ENCODE assay signal across 12 cellular contexts in the genomic region with DNA sequence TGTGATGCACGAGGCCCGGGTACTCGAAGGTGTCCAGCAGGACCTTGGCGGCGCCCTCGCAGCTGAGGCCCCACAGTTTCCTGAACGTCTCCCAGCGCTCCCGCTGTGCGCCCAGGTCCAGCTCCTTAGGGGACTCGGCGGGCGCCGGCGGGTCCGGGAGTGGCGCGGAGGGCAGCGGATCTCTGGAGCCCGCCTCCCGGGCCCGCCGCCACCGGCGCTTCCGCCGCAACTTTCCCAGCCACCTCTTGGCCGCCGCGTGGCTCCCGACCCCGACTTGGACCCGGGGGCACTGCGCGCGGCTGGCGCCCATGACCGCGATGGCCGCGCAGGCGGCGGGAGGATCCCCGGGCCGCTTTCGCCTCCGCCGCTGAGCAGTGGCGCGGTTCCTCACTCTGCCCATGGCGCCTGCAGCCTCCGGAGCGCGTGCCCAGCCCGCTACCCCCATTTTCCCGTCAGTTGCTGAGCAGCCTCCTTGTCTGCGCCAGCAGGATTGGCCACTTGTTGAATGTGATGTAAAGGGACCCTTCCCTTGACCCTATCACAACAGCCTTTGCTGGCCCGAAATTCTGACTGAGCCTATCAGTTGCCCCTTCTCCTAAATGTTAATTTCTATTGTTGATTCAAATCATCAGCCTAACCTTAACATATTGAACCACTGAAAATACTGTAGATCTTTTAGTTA. TPM values are rescaled to one million over a fixed set of nuclear protein-coding genes. Genes with fewer than 3 reads are reported as not detected.
A peak's percentile ranks its signal among the peaks of the same experiment; 100 is the strongest.
DNase-seq lines count a peak whose midpoint lies in the region; ATAC-seq and TF ChIP-seq lines count a peak whose summit lies in the region.
"Not testable (repeated sequence)": the region's sequence is repeated elsewhere in the genome, so short reads cannot be mapped to it uniquely, and the experiment has no call there.
"Had no signal": no experiment of that assay in that cellular context is flagged by ENCODE, and none has a peak within 500 bp of the region (broad histone marks: within the 10 kb centered on the region; RNA-seq: fewer than 3 reads in every experiment).

A gene (minus strand): TSS at position 439 of the 682 bp plus-strand sequence. CDS start 39 bp downstream, at position 400.

- peaks cover 0 to 89% (median 33%) of the 10 kb centered on the region in 45 donors for H3K27me3 ChIP-seq in dorsolateral prefrontal cortex
- H3K27me3 ChIP-seq in iPS-18a (ENCODE audit: control insufficient read depth, insufficient read depth, low read length), result not testable (repeated sequence)

- DNase-seq in CD14-positive monocyte (ENCODE audit: low spot score); activated T-helper 2 cell treated with anti-CD3 and anti-CD28 coated beads, Interferon-gamma antibody, Interleukin-2, Interleukin-4, amounts not matched to agents 10 μg/mL and 5 μg/mL and 100 μg/mL, durations not matched to agents 14 hours and 24 hours and 36 hours (ENCODE audit: low spot score); stimulated activated naive B cell treated with anti-CD40 and anti-IgM and Interleukin-4, amounts not matched to agents 10 μg/mL and 1 μg/mL and 100 μg/mL, for 72 hours: not testable (repeated sequence)
- DNase-seq in Kasumi-1 (lab: John Stamatoyannopoulos, UW) (peak; percentile 3 to 12), SW480 (ENCODE audit: low spot score) (peak; percentile 8), dorsolateral prefrontal cortex (peak in 2 of 10 donors; percentile 11 to 33), neural crest cell (ENCODE audit: low read depth, low spot score) (peak; percentile 13)

- not testable (repeated sequence) for H3K36me3 Mint-ChIP-seq in CD14-positive monocyte; activated T-helper 2 cell treated with anti-CD3 and anti-CD28 coated beads, Interferon-gamma antibody, Interleukin-2, Interleukin-4, amounts not matched to agents 10 μg/mL and 5 μg/mL and 100 μg/mL, durations not matched to agents 14 hours and 24 hours and 36 hours (ENCODE audit: low read depth); stimulated activated naive B cell treated with anti-CD40 and anti-IgM and Interleukin-4, amounts not matched to agents 10 μg/mL and 1 μg/mL and 100 μg/mL, for 72 hours
- H3K36me3 Mint-ChIP-seq in neural crest cell (ENCODE audit: low read depth), result peaks cover 10% of the 10 kb centered on the region

- H3K9me3 Mint-ChIP-seq in CD14-positive monocyte, result peaks cover 0 to 15% (median 3%) of the 10 kb centered on the region in 7 donors
- H3K9me3 Mint-ChIP-seq in activated T-helper 2 cell treated with anti-CD3 and anti-CD28 coated beads, Interferon-gamma antibody, Interleukin-2, Interleukin-4, amounts not matched to agents 10 μg/mL and 5 μg/mL and 100 μg/mL, durations not matched to agents 14 hours and 24 hours and 36 hours; neural crest cell; stimulated activated naive B cell treated with anti-CD40 and anti-IgM and Interleukin-4, amounts not matched to agents 10 μg/mL and 1 μg/mL and 100 μg/mL, for 72 hours: not testable (repeated sequence)

- H3K4me1 ChIP-seq in iPS-18a (ENCODE audit: control insufficient read depth, low read depth, low read length), result not testable (repeated sequence)

- not testable (repeated sequence) for H3K9ac ChIP-seq in iPS-18a (ENCODE audit: low read length)

- H3K27me3 Mint-ChIP-seq in CD14-positive monocyte (ENCODE audit: low read depth in 3 of 3), result peaks cover 10 to 27% (median 16%) of the 10 kb centered on the region in 3 donors
- H3K27me3 Mint-ChIP-seq in activated T-helper 2 cell treated with anti-CD3 and anti-CD28 coated beads, Interferon-gamma antibody, Interleukin-2, Interleukin-4, amounts not matched to agents 10 μg/mL and 5 μg/mL and 100 μg/mL, durations not matched to agents 14 hours and 24 hours and 36 hours (ENCODE audit: low read depth), result peaks cover 40% of the 10 kb centered on the region
- H3K27me3 Mint-ChIP-seq in neural crest cell (ENCODE audit: low read depth), result not testable (repeated sequence)
- peaks cover 37 to 58% of the 10 kb centered on the region in 2 donors for H3K27me3 Mint-ChIP-seq in stimulated activated naive B cell treated with anti-CD40 and anti-IgM and Interleukin-4, amounts not matched to agents 10 μg/mL and 1 μg/mL and 100 μg/mL, for 72 hours

- ATAC-seq in stimulated activated naive B cell treated with anti-CD40 and anti-IgM and Interleukin-4, amounts not matched to agents 10 μg/mL and 1 μg/mL and 100 μg/mL, for 72 hours (replicated peaks), result peak; percentile 60 to 66

- H3K36me3 ChIP-seq in iPS-18a (ENCODE audit: control insufficient read depth, low read depth, low read length), result not testable (repeated sequence)

- H3K4me1 Mint-ChIP-seq in CD14-positive monocyte; activated T-helper 2 cell treated with anti-CD3 and anti-CD28 coated beads, Interferon-gamma antibody, Interleukin-2, Interleukin-4, amounts not matched to agents 10 μg/mL and 5 μg/mL and 100 μg/mL, durations not matched to agents 14 hours and 24 hours and 36 hours (ENCODE audit: low read depth); stimulated activated naive B cell treated with anti-CD40 and anti-IgM and Interleukin-4, amounts not matched to agents 10 μg/mL and 1 μg/mL and 100 μg/mL, for 72 hours: not testable (repeated sequence)
- H3K4me1 Mint-ChIP-seq in neural crest cell, result peaks cover 15% of the 10 kb centered on the region

- TF ChIP-seq CTCF in CD14-positive monocyte (IDR thresholded peaks at IDR 0.05); dorsolateral prefrontal cortex (IDR thresholded peaks at IDR 0.05 in 54 of 56, conservative IDR thresholded peaks at IDR 0.05 in 2 of 56; ENCODE audit: low read depth in 1 of 56, partially characterized antibody in 56 of 56); neural crest cell (conservative IDR thresholded peaks at IDR 0.05): not testable (repeated sequence)

- not testable (repeated sequence) for H3K27ac ChIP-seq in dorsolateral prefrontal cortex; iPS-18a (ENCODE audit: low read length)

- peak within 1 kb of the TSS; percentile 49 to 82 for H3K4me3 Mint-ChIP-seq in CD14-positive monocyte
- H3K4me3 Mint-ChIP-seq in activated T-helper 2 cell treated with anti-CD3 and anti-CD28 coated beads, Interferon-gamma antibody, Interleukin-2, Interleukin-4, amounts not matched to agents 10 μg/mL and 5 μg/mL and 100 μg/mL, durations not matched to agents 14 hours and 24 hours and 36 hours (ENCODE audit: low read depth), result peak within 1 kb of the TSS; percentile 69
- peak within 1 kb of the TSS; percentile 89 for H3K4me3 Mint-ChIP-seq in neural crest cell
- H3K4me3 Mint-ChIP-seq in stimulated activated naive B cell treated with anti-CD40 and anti-IgM and Interleukin-4, amounts not matched to agents 10 μg/mL and 1 μg/mL and 100 μg/mL, for 72 hours, result peak within 1 kb of the TSS; percentile 74 to 84

- H3K4me3 ChIP-seq in dorsolateral prefrontal cortex, result peak within 1 kb of the TSS in 46 of 59 donors; percentile 7 to 55 (median 36)
- H3K4me3 ChIP-seq in iPS-18a (ENCODE audit: low read length), result peak within 1 kb of the TSS; percentile 14

- intact Hi-C loops in CD14-positive monocyte (cut with micrococcal nuclease); activated T-helper 2 cell treated with anti-CD3 and anti-CD28 coated beads, Interferon-gamma antibody, Interleukin-2, Interleukin-4, amounts not matched to agents 10 μg/mL and 5 μg/mL and 100 μg/mL, durations not matched to agents 14 hours and 24 hours and 36 hours (cut with micrococcal nuclease): not testable (repeated sequence)
- intact Hi-C loops in dorsolateral prefrontal cortex (cut with DNase I), result loop anchor here (10.0 kb wide), 2 partner anchors 186 to 246 kb away; no protein-coding TSS in a partner anchor

- not testable (repeated sequence) for H3K9me3 ChIP-seq in iPS-18a (ENCODE audit: control insufficient read depth, low read depth, low read length)

- not testable (repeated sequence) for H3K27ac Mint-ChIP-seq in CD14-positive monocyte; activated T-helper 2 cell treated with anti-CD3 and anti-CD28 coated beads, Interferon-gamma antibody, Interleukin-2, Interleukin-4, amounts not matched to agents 10 μg/mL and 5 μg/mL and 100 μg/mL, durations not matched to agents 14 hours and 24 hours and 36 hours; stimulated activated naive B cell treated with anti-CD40 and anti-IgM and Interleukin-4, amounts not matched to agents 10 μg/mL and 1 μg/mL and 100 μg/mL, for 72 hours
- peak within 1 kb of the TSS; percentile 75 for H3K27ac Mint-ChIP-seq in neural crest cell (ENCODE audit: unreplicated experiment)

RNA-seq across cellular contexts. Expression of the gene that starts here (rescaled TPM):
- polyA plus RNA-seq in CD14-positive monocyte, result not detected
- 0.27 and 0.34 TPM in 2 replicates for total RNA-seq in activated T-helper 2 cell treated with anti-CD3 and anti-CD28 coated beads, Interferon-gamma antibody, Interleukin-2, Interleukin-4, amounts not matched to agents 10 μg/mL and 5 μg/mL and 100 μg/mL, durations not matched to agents 14 hours and 24 hours and 36 hours
- 1 to 10 TPM in 45 of 120 experiments, under 1 TPM in 66, not detected in 9; 0.29 to 2.3 (median 0.91) TPM for total RNA-seq in dorsolateral prefrontal cortex
- total RNA-seq in neural crest cell, result 10.1 and 11.1 TPM in 2 replicates
- total RNA-seq: endothelial cell of umbilical vein, HT-29 had no signal
- polyA plus RNA-seq: AG04450, endothelial cell of umbilical vein, urinary bladder had no signal
